In genomic region chr12:1591029-1591428, GRCh38 we compare ENCODE assay signal across 8 cellular contexts. TPM values are rescaled to one million over a fixed set of nuclear protein-coding genes. Genes with fewer than 3 reads are reported as not detected.
DNase-seq lines count a peak whose midpoint lies in the region; ATAC-seq and TF ChIP-seq lines count a peak whose summit lies in the region.

No MANE protein-coding gene starts in this region.

- H3K4me1 Mint-ChIP-seq in naive B cell: peaks cover 48 to 66% (median 63%) of the 10 kb centered on the region in 3 donors

- no peak for DNase-seq in NT2/D1 (ENCODE audit: low read depth, low spot score)
- DNase-seq in central memory CD4-positive, alpha-beta T cell: peak; percentile 48
- no peak for DNase-seq in naive B cell
- no peak for DNase-seq in head of caudate nucleus
- DNase-seq in NOMO-1 treated with dmso at 0.1 percent for 144 hours (lab: John Stamatoyannopoulos, UW; ENCODE audit: unreplicated experiment): no peak
- no peak for DNase-seq in NCI-H1417 treated with DMSO at 0.1 percent for 48 hours (lab: John Stamatoyannopoulos, UW)

- intact Hi-C loops in head of caudate nucleus (cut with DNase I): no loop called here

- peaks cover 3% of the 10 kb centered on the region for H3K27me3 ChIP-seq in NT2/D1 (ENCODE audit: insufficient read depth, insufficient read length)

- peak overlapping the region; percentile 16 to 91 (median 72) for H3K4me3 Mint-ChIP-seq in naive B cell

- H3K27me3 Mint-ChIP-seq in naive B cell: no peaks in the 10 kb centered on the region

- peak overlapping the region; percentile 44 for H3K9ac ChIP-seq in NT2/D1 (ENCODE audit: insufficient read length, low read depth)

- ATAC-seq in naive B cell (ENCODE audit: low read depth in 2 of 2): no peak
- ATAC-seq in HG03045 (IDR thresholded peaks at IDR 0.05; ENCODE audit: unreplicated experiment): no peak

- H3K36me3 ChIP-seq in NT2/D1 (ENCODE audit: insufficient read depth, insufficient read length, low read length): peaks cover 13% of the 10 kb centered on the region

- TF ChIP-seq CTCF in GM12873 (IDR thresholded peaks at IDR 0.05; ENCODE audit: insufficient read depth, low read depth, low read length, missing control alignments): peak; percentile 14

- no peaks in the 10 kb centered on the region for H3K36me3 Mint-ChIP-seq in naive B cell

- H3K4me3 ChIP-seq in NT2/D1 (ENCODE audit: insufficient read length, low read depth): peak overlapping the region; percentile 22

- H3K9me3 ChIP-seq in NT2/D1 (ENCODE audit: insufficient read depth, low read length): no peaks in the 10 kb centered on the region

- H3K9me3 Mint-ChIP-seq in naive B cell: peaks cover 0 to 1% (median 0%) of the 10 kb centered on the region in 7 donors

- peak overlapping the region in 3 of 6 donors; percentile 43 to 83 (median 76) for H3K27ac Mint-ChIP-seq in naive B cell

- H3K4me1 ChIP-seq in NT2/D1 (ENCODE audit: insufficient read depth, insufficient read length): peaks cover 21% of the 10 kb centered on the region

RNA-seq across cellular contexts. Expression of gene FBXL14, which starts 3.4 kb away (rescaled TPM):
- 10 to 100 TPM; 11.2 to 20.6 (median 14.6) TPM for polyA plus RNA-seq in naive B cell (ENCODE audit: low read depth in 6 of 6)

RNA-seq across cellular contexts. Expression of gene WNT5B, which starts 38.0 kb away (rescaled TPM):
- not detected for polyA plus RNA-seq in naive B cell (ENCODE audit: low read depth in 6 of 6)
